27 cellular contexts compared by ENCODE assay signal in the genomic region with DNA sequence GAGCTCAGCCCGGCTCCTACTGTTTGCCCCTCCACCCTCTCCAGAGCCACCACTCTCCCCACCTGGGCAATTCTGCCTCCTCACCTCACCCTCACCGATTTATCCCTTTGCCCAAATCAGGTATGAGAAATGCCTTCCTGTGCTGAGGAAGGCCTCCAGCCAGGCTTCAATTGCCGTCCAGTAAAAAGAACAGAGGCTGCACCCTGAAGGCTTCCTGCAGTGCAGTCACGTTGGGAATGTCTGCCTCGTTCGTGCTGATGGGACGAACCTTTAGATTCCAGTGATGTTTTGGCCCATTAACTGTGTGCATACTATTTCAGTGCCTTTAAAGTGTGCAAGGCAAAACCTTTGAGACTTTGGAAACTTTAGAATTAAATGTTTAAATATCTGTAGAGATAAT. TPM values are rescaled to one million over a fixed set of nuclear protein-coding genes. Genes with fewer than 3 reads are reported as not detected.
"Had no signal": no experiment of that assay in that cellular context is flagged by ENCODE, and none has a peak within 500 bp of the region (broad histone marks: within the 10 kb centered on the region; RNA-seq: fewer than 3 reads in every experiment).

No MANE protein-coding gene starts in this region.

- H3K4me1 ChIP-seq: adrenal gland, body of pancreas, breast epithelium, Peyer's patch had no signal

- H3K27ac ChIP-seq: adrenal gland, body of pancreas, breast epithelium, Peyer's patch, SJSA1 had no signal

- DNase-seq: activated CD4-positive, alpha-beta T cell treated with anti-CD3 and anti-CD28 coated beads, Interleukin-2, amount 10 ng/mL, durations not matched to agents 24 days and 14 days; activated CD4-positive, alpha-beta T cell treated with anti-CD3 and anti-CD28 coated beads, Interleukin-2, amount 50 U/mL, for 48 hours; activated CD8-positive, alpha-beta T cell treated with anti-CD3 and anti-CD28 coated beads, Interleukin-2, amount 10 ng/mL, durations not matched to agents 7 days and 5 days; activated gamma-delta T cell treated with Interleukin-2 at 50 U/mL for 16 hours; activated naive CD4-positive, alpha-beta T cell treated with anti-CD3 and anti-CD28 coated beads for 36 hours; activated T-cell treated with anti-CD3 and anti-CD28 coated beads, Interleukin-2, amount 50 U/mL, for 4 hours; adrenal gland; body of pancreas; NCI-H1092 treated with DMSO at 0.1 percent for 48 hours; NCI-H1417; NCI-H146; NCI-H187; NCI-H2029 treated with DMSO at 0.1 percent for 48 hours; NCI-H2107; NCI-H2171; NCI-H510A; NCI-H526; NCI-H748 treated with DMSO at 0.1 percent for 48 hours; NK-92 treated with Interleukin-12 subunit alpha and Interleukin-12 subunit beta, amount 100 ng/mL, for 24 hours; PC-3; Peyer's patch; RPMI8226; SHP77 treated with DMSO at 0.1 percent for 48 hours; SK-N-SH had no signal

- H3K4me3 ChIP-seq: adrenal gland, body of pancreas, breast epithelium, Peyer's patch, SJSA1 had no signal

- H3K27me3 ChIP-seq: adrenal gland, body of pancreas, breast epithelium, Peyer's patch, SJSA1 had no signal

- H3K9me3 ChIP-seq: adrenal gland, body of pancreas, breast epithelium, Peyer's patch, SJSA1, SK-N-SH had no signal

- H3K36me3 ChIP-seq: adrenal gland, breast epithelium, Peyer's patch, SJSA1 had no signal

RNA-seq across cellular contexts. Expression of a gene that starts 34.2 kb away (rescaled TPM):
- total RNA-seq: activated CD4-positive, alpha-beta T cell treated with anti-CD3 and anti-CD28 coated beads, Interleukin-2, amount 10 ng/mL, durations not matched to agents 24 days and 14 days; activated CD8-positive, alpha-beta T cell treated with anti-CD3 and anti-CD28 coated beads, Interleukin-2, amount 10 ng/mL, durations not matched to agents 7 days and 5 days; activated naive CD4-positive, alpha-beta T cell treated with anti-CD3 and anti-CD28 coated beads for 36 hours; M059J had no signal
